ENCODE assay signal across 11 cellular contexts in the genomic region with DNA sequence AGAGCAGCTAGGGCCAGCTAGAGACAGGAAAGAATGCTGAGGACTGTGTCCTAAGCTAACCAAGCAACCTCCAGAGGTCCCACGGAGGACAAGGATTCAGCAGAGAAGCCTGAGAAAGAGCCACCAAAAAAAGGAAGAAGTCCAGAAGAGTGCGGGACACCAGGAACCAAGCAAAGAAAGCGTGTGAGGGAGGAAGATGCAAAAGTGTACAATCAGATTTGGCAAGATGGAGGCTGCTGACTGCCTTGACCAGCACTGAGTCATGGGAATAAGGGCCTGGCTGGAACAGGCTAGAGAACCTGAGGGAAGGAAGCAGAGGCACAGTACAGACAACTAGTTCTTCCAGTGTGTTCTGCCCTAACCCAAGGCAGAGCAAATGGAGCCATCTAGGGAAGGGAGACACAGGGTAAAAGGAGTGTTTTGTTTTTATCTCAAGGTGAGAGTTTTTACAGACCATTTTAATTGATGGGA. TPM values are rescaled to one million over a fixed set of nuclear protein-coding genes. Genes with fewer than 3 reads are reported as not detected.
A peak's percentile ranks its signal among the peaks of the same experiment; 100 is the strongest.
DNase-seq lines count a peak whose midpoint lies in the region; ATAC-seq and TF ChIP-seq lines count a peak whose summit lies in the region.
"Had no signal": no experiment of that assay in that cellular context is flagged by ENCODE, and none has a peak within 500 bp of the region (broad histone marks: within the 10 kb centered on the region; RNA-seq: fewer than 3 reads in every experiment).

No MANE protein-coding gene starts in this region.

- CTCF ChIA-PET in HCT116 (lab: Charles Lee), result no interaction called here
- CTCF ChIA-PET in WTC11 (lab: Charles Lee), result no interaction called here

- H4K20me1 ChIP-seq in BLaER1 treated with 17β-estradiol and CSF1 and Interleukin-3, amounts not matched to agents 10 nM and 100 nM, result peaks cover 46 to 97% (median 91%) of the 10 kb centered on the region in 11 experiments
- peaks cover 6% of the 10 kb centered on the region; the same call in 1 of the 2 replicates for H4K20me1 ChIP-seq in HCT116 (ENCODE audit: insufficient read depth)

- H3K9ac ChIP-seq in BLaER1 treated with 17β-estradiol and CSF1 and Interleukin-3, amounts not matched to agents 10 nM and 100 nM, result no peak overlapping the region
- H3K9ac ChIP-seq in HCT116 (ENCODE audit: low read length) (no peak overlapping the region), colonic mucosa (ENCODE audit: low read depth in 2 of 2, low read length in 2 of 2) (no peak overlapping the region)
- H3K9ac ChIP-seq: BLaER1 had no signal

- ATAC-seq in HCT116 (0 out of 2 replicates have a peak, but pooled peaks have one; percentile 46), WTC11 (peak; percentile 55), lower lobe of right lung (peak; percentile 31 to 46), HG02870 (IDR thresholded peaks at IDR 0.05; ENCODE audit: unreplicated experiment) (no peak)

- H3K9me3 Mint-ChIP-seq in WTC11, result peaks cover 4% of the 10 kb centered on the region; the same call in 1 of the 2 replicates

- DNase-seq in HCT116 (ENCODE audit: low read depth, low spot score) (no peak), WTC11 (ENCODE audit: low spot score) (no peak), lower lobe of right lung (no peak), glomerular visceral epithelial cell (ENCODE audit: extremely low spot score) (no peak), colonic mucosa (no peak)
- DNase-seq in activated CD8-positive, alpha-beta memory T cell treated with anti-CD3 and anti-CD28 coated beads, Interleukin-2, amount 50 U/mL, for 4 hours, result no peak
- DNase-seq: NCI-H524 treated with DMSO at 0.1 percent for 48 hours; stimulated activated CD8-positive, alpha-beta memory T cell treated with anti-CD3 and anti-CD28 coated beads, Interleukin-4, amount 100 ng/mL, for 48 hours had no signal

- POLR2A ChIA-PET in HCT116 (lab: Charles Lee) (no interaction called here), WTC11 (lab: Charles Lee) (no interaction called here)

- no peak for TF ChIP-seq POLR2A in HCT116 (IDR thresholded peaks at IDR 0.05; ENCODE audit: borderline replicate concordance, extremely low read depth, insufficient read depth, insufficient read length)

- TF ChIP-seq RAD21 in HCT116 (IDR thresholded peaks at IDR 0.05; ENCODE audit: low read depth), result no peak

- no peak overlapping the region for H3K4me3 ChIP-seq in BLaER1 treated with 17β-estradiol and CSF1 and Interleukin-3, amounts not matched to agents 10 nM and 100 nM
- H3K4me3 ChIP-seq in HCT116 (replicated peaks in 1 of 2; ENCODE audit: low read depth in 1 of 2, low read length in 2 of 2) (no peak overlapping the region), lower lobe of right lung (no peak overlapping the region), colonic mucosa (no peak overlapping the region)
- H3K4me3 ChIP-seq: BLaER1 had no signal

- H3K4me1 ChIP-seq in BLaER1 treated with 17β-estradiol and CSF1 and Interleukin-3, amounts not matched to agents 10 nM and 100 nM, result peaks cover 29 to 94% (median 47%) of the 10 kb centered on the region in 10 experiments
- H3K4me1 ChIP-seq in HCT116 (ENCODE audit: control insufficient read depth in 1 of 2, insufficient read depth in 2 of 2, low read length in 2 of 2), result peaks cover 3 to 11% of the 10 kb centered on the region in 2 experiments; a peak in 3 of 4 replicates
- H3K4me1 ChIP-seq in lower lobe of right lung, result peaks cover 55% of the 10 kb centered on the region
- H3K4me1 ChIP-seq in colonic mucosa, result peaks cover 8% of the 10 kb centered on the region

- H3K79me2 ChIP-seq in HCT116 (ENCODE audit: insufficient read depth, low read length), result peaks cover 96% of the 10 kb centered on the region

- peak overlapping the region in 10 of 11 experiments; percentile 21 to 82 (median 70); a peak in 15 of 22 replicates for H3K4me2 ChIP-seq in BLaER1 treated with 17β-estradiol and CSF1 and Interleukin-3, amounts not matched to agents 10 nM and 100 nM
- H3K4me2 ChIP-seq in HCT116 (ENCODE audit: low read length), result no peak overlapping the region
- H3K4me2 ChIP-seq: BLaER1 had no signal

- RAD21 ChIA-PET in HCT116 (lab: Charles Lee; ENCODE audit: low non-redundant PET in 1 of 2, low total read pairs in 2 of 2, uncharacterized antibody in 2 of 2, unreplicated experiment in 2 of 2), result no interaction called here

- H3K27ac Mint-ChIP-seq in WTC11, result peak overlapping the region; percentile 58; the same call in 1 of the 2 replicates

- H3K36me3 Mint-ChIP-seq in WTC11, result peaks cover 3% of the 10 kb centered on the region; the same call in 1 of the 2 replicates

- H3K27me3 Mint-ChIP-seq in WTC11 (ENCODE audit: low read depth), result no peaks in the 10 kb centered on the region

- no peaks in the 10 kb centered on the region for H3K9me2 ChIP-seq in HCT116 (ENCODE audit: insufficient read depth)

- no peaks in the 10 kb centered on the region; a peak in 1 of 22 replicates for H3K9me3 ChIP-seq in BLaER1 treated with 17β-estradiol and CSF1 and Interleukin-3, amounts not matched to agents 10 nM and 100 nM (replicated peaks in 1 of 11)
- no peaks in the 10 kb centered on the region for H3K9me3 ChIP-seq in HCT116 (ENCODE audit: control insufficient read depth in 1 of 2, insufficient read depth in 1 of 2, low read depth in 1 of 2, low read length in 2 of 2)
- no peaks in the 10 kb centered on the region for H3K9me3 ChIP-seq in lower lobe of right lung
- no peaks in the 10 kb centered on the region for H3K9me3 ChIP-seq in colonic mucosa
- H3K9me3 ChIP-seq: BLaER1 had no signal

- H3K27me3 ChIP-seq in BLaER1 treated with 17β-estradiol and CSF1 and Interleukin-3, amounts not matched to agents 10 nM and 100 nM, result no peaks in the 10 kb centered on the region
- no peaks in the 10 kb centered on the region for H3K27me3 ChIP-seq in HCT116 (ENCODE audit: insufficient read depth, low read length)
- H3K27me3 ChIP-seq in lower lobe of right lung (ENCODE audit: low read depth), result no peaks in the 10 kb centered on the region
- H3K27me3 ChIP-seq in colonic mucosa, result no peaks in the 10 kb centered on the region
- H3K27me3 ChIP-seq: BLaER1 had no signal

- TF ChIP-seq CTCF in HCT116 (IDR thresholded peaks at IDR 0.05 in 2 of 3, conservative IDR thresholded peaks at IDR 0.05 in 1 of 3; ENCODE audit: borderline replicate concordance in 1 of 3, insufficient read depth in 1 of 3, low read depth in 2 of 3, low read length in 2 of 3), result no peak
- no peak for TF ChIP-seq CTCF in WTC11 (IDR thresholded peaks at IDR 0.05)
- no peak for TF ChIP-seq CTCF in lower lobe of right lung (IDR thresholded peaks at IDR 0.05)
- TF ChIP-seq CTCF in colonic mucosa (IDR thresholded peaks at IDR 0.05), result no peak

- H3K27ac ChIP-seq in BLaER1 treated with 17β-estradiol and CSF1 and Interleukin-3, amounts not matched to agents 10 nM and 100 nM, result peak overlapping the region in 5 of 11 experiments; percentile 17 to 54 (median 42); a peak in 9 of 22 replicates
- H3K27ac ChIP-seq in HCT116 (ENCODE audit: low read depth, low read length), result no peak overlapping the region
- peak overlapping the region; percentile 13 for H3K27ac ChIP-seq in lower lobe of right lung
- H3K27ac ChIP-seq in colonic mucosa, result no peak overlapping the region
- H3K27ac ChIP-seq: BLaER1 had no signal

- no TSS peak for BruUV-seq in HCT116 (replicated peaks; lab: Mats Ljungman, UMichigan)

- peaks cover 0 to 19% (median 10%) of the 10 kb centered on the region in 11 experiments; a peak in 15 of 22 replicates for H3K36me3 ChIP-seq in BLaER1 treated with 17β-estradiol and CSF1 and Interleukin-3, amounts not matched to agents 10 nM and 100 nM
- 0 out of 4 replicates have a peak, but pooled peaks cover 0 to under 1% of the 10 kb centered on the region in 2 experiments for H3K36me3 ChIP-seq in HCT116 (ENCODE audit: control insufficient read depth in 1 of 2, insufficient read depth in 2 of 2, low read length in 2 of 2)
- no peaks in the 10 kb centered on the region for H3K36me3 ChIP-seq in lower lobe of right lung
- no peaks in the 10 kb centered on the region for H3K36me3 ChIP-seq in colonic mucosa

- peaks cover 55% of the 10 kb centered on the region for H3K4me1 Mint-ChIP-seq in WTC11

- H3K4me3 Mint-ChIP-seq in WTC11, result no peak overlapping the region

- intact Hi-C loops in HCT116 (cut with micrococcal nuclease) (no loop called here), lower lobe of right lung (cut with DNase I) (no loop called here), colonic mucosa (cut with DNase I) (no loop called here)

- no peak overlapping the region for H2AFZ ChIP-seq in HCT116 (ENCODE audit: low read depth, low read length, poor library complexity, severe bottlenecking)

TF ChIP-seq in HCT116, 20 proteins besides CTCF, POLR2A, EP300 and RAD21 (continues in another document):
- no peak for TF ChIP-seq SRF (IDR thresholded peaks at IDR 0.05; ENCODE audit: low read depth)

TF ChIP-seq in WTC11, 78 proteins besides CTCF, POLR2A, EP300 and RAD21 (continues in another document):
- TF ChIP-seq, protein P1, sequence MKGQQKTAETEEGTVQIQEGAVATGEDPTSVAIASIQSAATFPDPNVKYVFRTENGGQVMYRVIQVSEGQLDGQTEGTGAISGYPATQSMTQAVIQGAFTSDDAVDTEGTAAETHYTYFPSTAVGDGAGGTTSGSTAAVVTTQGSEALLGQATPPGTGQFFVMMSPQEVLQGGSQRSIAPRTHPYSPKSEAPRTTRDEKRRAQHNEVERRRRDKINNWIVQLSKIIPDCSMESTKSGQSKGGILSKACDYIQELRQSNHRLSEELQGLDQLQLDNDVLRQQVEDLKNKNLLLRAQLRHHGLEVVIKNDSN (CRISPR knock-in tag; IDR thresholded peaks at IDR 0.05), result no peak
- TF ChIP-seq FOXJ3 (CRISPR knock-in tag; IDR thresholded peaks at IDR 0.05; ENCODE audit: borderline replicate concordance) (no peak), NFYB (CRISPR knock-in tag; conservative IDR thresholded peaks at IDR 0.05; ENCODE audit: low read depth) (no peak), JAZF1 (CRISPR knock-in tag; IDR thresholded peaks at IDR 0.05) (no peak)
- TF ChIP-seq, protein P2, sequence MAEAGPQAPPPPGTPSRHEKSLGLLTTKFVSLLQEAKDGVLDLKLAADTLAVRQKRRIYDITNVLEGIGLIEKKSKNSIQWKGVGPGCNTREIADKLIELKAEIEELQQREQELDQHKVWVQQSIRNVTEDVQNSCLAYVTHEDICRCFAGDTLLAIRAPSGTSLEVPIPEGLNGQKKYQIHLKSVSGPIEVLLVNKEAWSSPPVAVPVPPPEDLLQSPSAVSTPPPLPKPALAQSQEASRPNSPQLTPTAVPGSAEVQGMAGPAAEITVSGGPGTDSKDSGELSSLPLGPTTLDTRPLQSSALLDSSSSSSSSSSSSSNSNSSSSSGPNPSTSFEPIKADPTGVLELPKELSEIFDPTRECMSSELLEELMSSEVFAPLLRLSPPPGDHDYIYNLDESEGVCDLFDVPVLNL (CRISPR knock-in tag; IDR thresholded peaks at IDR 0.05; ENCODE audit: borderline replicate concordance, low read depth), result no peak

RNA-seq across cellular contexts. Expression of gene TP53BP2, which starts 18.5 kb away (rescaled TPM):
- total RNA-seq in HCT116 (2021; ENCODE audit: unreplicated experiment), result 38.2 TPM
- 14.1 and 15.4 TPM in 2 replicates for polyA plus RNA-seq in HCT116 (2012)
- total RNA-seq in WTC11 (2021), result 39.3 to 42.7 TPM (median 41.4 TPM) in 3 replicates
- 59.1 TPM for total RNA-seq in lower lobe of right lung
- 10 to 100 TPM; 28.8 to 39.6 TPM for total RNA-seq in colonic mucosa
